Comparison of ENCODE assay signal across 8 cellular contexts in genomic region chr16:30774367-30775130, GRCh38. TPM values are rescaled to one million over a fixed set of nuclear protein-coding genes. Genes with fewer than 3 reads are reported as not detected.
DNase-seq lines count a peak whose midpoint lies in the region; ATAC-seq and TF ChIP-seq lines count a peak whose summit lies in the region.

No MANE protein-coding gene starts in this region.

- no peaks in the 10 kb centered on the region for H3K27me3 ChIP-seq in uterus

- H3K4me1 ChIP-seq in uterus, result peaks cover 0 to 6% of the 10 kb centered on the region in 2 donors

- peak overlapping the region; percentile 58 to 61 for H3K4me3 ChIP-seq in uterus

- H3K9me3 Mint-ChIP-seq in activated T-cell treated with anti-CD3 and anti-CD28 coated beads, Interleukin-2, amount 50 U/mL, for 24 hours, result no peaks in the 10 kb centered on the region

- peaks cover 65% of the 10 kb centered on the region for H3K36me3 Mint-ChIP-seq in activated T-cell treated with anti-CD3 and anti-CD28 coated beads, Interleukin-2, amount 50 U/mL, for 24 hours (ENCODE audit: low read depth)

- TF ChIP-seq CTCF in uterus (IDR thresholded peaks at IDR 0.05), result no peak

- H3K4me1 Mint-ChIP-seq in activated T-cell treated with anti-CD3 and anti-CD28 coated beads, Interleukin-2, amount 50 U/mL, for 24 hours (ENCODE audit: low read depth), result peaks cover 27% of the 10 kb centered on the region

- no peak for ATAC-seq in GM18868 (IDR thresholded peaks at IDR 0.05; ENCODE audit: unreplicated experiment)

- no peak for TF ChIP-seq POLR2A in uterus (IDR thresholded peaks at IDR 0.05)

- H3K27ac Mint-ChIP-seq in activated T-cell treated with anti-CD3 and anti-CD28 coated beads, Interleukin-2, amount 50 U/mL, for 24 hours, result peak overlapping the region; percentile 95

- intact Hi-C loops in uterus (cut with DNase I; ENCODE audit: low total_unique reads), result no loop called here

- H3K27ac ChIP-seq in uterus, result peak overlapping the region; percentile 60 to 67

- no peaks in the 10 kb centered on the region for H3K27me3 Mint-ChIP-seq in activated T-cell treated with anti-CD3 and anti-CD28 coated beads, Interleukin-2, amount 50 U/mL, for 24 hours

- no peaks in the 10 kb centered on the region for H3K36me3 ChIP-seq in uterus

- no peak for DNase-seq in activated T-cell treated with anti-CD3 and anti-CD28 coated beads, Interleukin-2, amount 50 U/mL, for 24 hours
- no peak for DNase-seq in activated T-cell treated with anti-CD3 and anti-CD28 coated beads for 4 hours
- peak; percentile 41 for DNase-seq in cerebellar cortex (ENCODE audit: low spot score)
- DNase-seq in medulla oblongata (ENCODE audit: extremely low spot score), result peak; percentile 54
- DNase-seq in uterus, result no peak
- DNase-seq in putamen (ENCODE audit: low spot score), result no peak
- DNase-seq in NCI-H2171 (lab: John Stamatoyannopoulos, UW), result no peak

- peak overlapping the region; percentile 93 for H3K4me3 Mint-ChIP-seq in activated T-cell treated with anti-CD3 and anti-CD28 coated beads, Interleukin-2, amount 50 U/mL, for 24 hours

- H3K9me3 ChIP-seq in uterus, result no peaks in the 10 kb centered on the region

RNA-seq across cellular contexts. Expression of gene RNF40, which starts 12.4 kb away (rescaled TPM):
- 100 to 1,000 TPM in 2 of 4 donors, 10 to 100 TPM in 2; 20.5 to 130 (median 86.0) TPM for total RNA-seq in uterus

RNA-seq across cellular contexts. Expression of gene ZNF629, which starts 12.5 kb away (rescaled TPM):
- 10 to 100 TPM in 2 of 4 donors, 1 to 10 TPM in 2; 5.4 to 25.5 (median 10.7) TPM for total RNA-seq in uterus

RNA-seq across cellular contexts. Expression of gene CFAP119, which starts 12.7 kb away (rescaled TPM):
- 1 to 10 TPM in 2 of 4 donors, not detected in 2; 4.1 to 9.1 TPM for total RNA-seq in uterus

RNA-seq across cellular contexts. Expression of gene PHKG2, which starts 26.3 kb away (rescaled TPM):
- 10 to 100 TPM; 13.5 to 44.7 (median 25.8) TPM for total RNA-seq in uterus

Comparison
In these comparisons a context has a peak if more than half of its experiments do, and no peak if none do; other contexts are left out.
1. DNase-seq: peak in cerebellar cortex (single experiment) and medulla oblongata (single experiment); none in activated T-cell treated with anti-CD3 and anti-CD28 coated beads, Interleukin-2, amount 50 U/mL, for 24 hours (single experiment), activated T-cell treated with anti-CD3 and anti-CD28 coated beads for 4 hours (single experiment), uterus (0 of 2), putamen (single experiment) and NCI-H2171 (single experiment).